Comparison of ENCODE assay signal across 25 cellular contexts in the genomic region with DNA sequence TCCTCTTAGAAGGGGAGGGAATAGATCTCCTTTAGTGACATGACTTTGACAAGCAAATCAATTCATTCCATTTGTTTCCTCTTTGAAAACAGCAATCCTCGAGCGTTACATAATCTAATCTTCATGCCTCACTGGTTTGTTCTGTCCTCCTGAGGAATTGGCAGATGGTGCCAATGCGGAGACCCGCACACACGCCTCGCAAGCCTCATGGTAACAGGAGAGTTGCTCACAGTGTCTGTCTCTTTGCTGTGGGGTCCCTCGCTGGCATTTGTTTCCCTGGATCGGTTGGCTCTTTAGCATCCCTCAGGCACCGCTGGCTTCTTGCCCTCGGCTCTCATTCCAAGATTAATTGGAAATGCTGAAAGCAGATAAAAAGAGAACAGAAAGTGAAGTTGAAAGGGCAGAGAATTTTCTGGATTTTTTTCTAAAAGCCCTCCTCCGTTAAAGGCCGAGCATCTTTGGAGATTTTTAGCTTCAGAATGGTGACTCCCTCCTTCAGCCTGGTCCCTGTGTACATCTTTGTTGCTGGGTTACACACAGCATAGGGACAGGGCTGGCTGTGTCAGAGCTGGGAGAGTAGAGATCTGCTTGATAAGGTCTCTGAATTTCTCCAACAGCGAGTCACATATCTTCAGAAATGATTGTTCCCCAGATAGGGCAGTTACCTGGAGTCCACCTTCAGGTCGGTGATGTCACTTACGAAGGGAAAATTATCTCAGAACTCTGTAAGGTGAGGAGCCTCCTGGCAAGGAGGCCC. TPM values are rescaled to one million over a fixed set of nuclear protein-coding genes. Genes with fewer than 3 reads are reported as not detected.
DNase-seq lines count a peak whose midpoint lies in the region; ATAC-seq and TF ChIP-seq lines count a peak whose summit lies in the region.
"Had no signal": no experiment of that assay in that cellular context is flagged by ENCODE, and none has a peak within 500 bp of the region (broad histone marks: within the 10 kb centered on the region; RNA-seq: fewer than 3 reads in every experiment).

No MANE protein-coding gene starts in this region.

- peaks cover 21% of the 10 kb centered on the region for H3K4me1 Mint-ChIP-seq in glutamatergic neuron (ENCODE audit: low read depth, unreplicated experiment)
- H3K4me1 Mint-ChIP-seq: activated CD4-positive, alpha-beta memory T cell treated with anti-CD3 and anti-CD28 coated beads, Interleukin-2, amount 10 ng/mL, durations not matched to agents 7 days and 5 days; CD4-positive, alpha-beta memory T cell; immature natural killer cell; stimulated activated effector memory CD8-positive, alpha-beta T cell treated with anti-CD3 and anti-CD28 coated beads, Interleukin-12 subunit alpha, Interleukin-12 subunit beta, amount 100 ng/mL, for 72 hours had no signal

- in situ Hi-C loops in GM13977 (cut with MboI; ENCODE audit: low pct_unique_long_range_greater_than_20kb, low sequenced_read_pairs, unreplicated experiment): no loop called here

- intact Hi-C loops in sciatic nerve (cut with DNase I): no loop called here

- TF ChIP-seq CTCF in glutamatergic neuron (IDR thresholded peaks at IDR 0.05; ENCODE audit: partially characterized antibody, unreplicated experiment): no peak
- TF ChIP-seq CTCF in GM13977 (IDR thresholded peaks at IDR 0.05; ENCODE audit: extremely low read depth, insufficient read depth, missing control alignments): no peak

- peaks cover 7% of the 10 kb centered on the region for H3K9me3 Mint-ChIP-seq in glutamatergic neuron (ENCODE audit: unreplicated experiment)
- H3K9me3 Mint-ChIP-seq: activated CD4-positive, alpha-beta memory T cell treated with anti-CD3 and anti-CD28 coated beads, Interleukin-2, amount 10 ng/mL, durations not matched to agents 7 days and 5 days; CD4-positive, alpha-beta memory T cell; immature natural killer cell; stimulated activated effector memory CD8-positive, alpha-beta T cell treated with anti-CD3 and anti-CD28 coated beads, Interleukin-12 subunit alpha, Interleukin-12 subunit beta, amount 100 ng/mL, for 72 hours had no signal

- H3K27ac Mint-ChIP-seq in glutamatergic neuron (ENCODE audit: unreplicated experiment): peak overlapping the region; percentile 84
- H3K27ac Mint-ChIP-seq: activated CD4-positive, alpha-beta memory T cell treated with anti-CD3 and anti-CD28 coated beads, Interleukin-2, amount 10 ng/mL, durations not matched to agents 7 days and 5 days; CD4-positive, alpha-beta memory T cell; immature natural killer cell; stimulated activated effector memory CD8-positive, alpha-beta T cell treated with anti-CD3 and anti-CD28 coated beads, Interleukin-12 subunit alpha, Interleukin-12 subunit beta, amount 100 ng/mL, for 72 hours had no signal

- DNase-seq in NCI-H2171 (lab: John Stamatoyannopoulos, UW) (peak; percentile 79), amygdala (lab: John Stamatoyannopoulos, UW) (peak in 35 of 56 donors; percentile 8 to 73 (median 33)), glutamatergic neuron (peak; percentile 43), sciatic nerve (ENCODE audit: low spot score) (peak; percentile 27), GM13977 (ENCODE audit: low spot score) (no peak)
- DNase-seq in stimulated activated CD4-positive, alpha-beta T cell treated with anti-CD3 and anti-CD28 coated beads, Interleukin-4, amount 100 ng/mL, for 4 hours: no peak
- no peak for DNase-seq in activated CD4-positive, alpha-beta T cell treated with anti-CD3 and anti-CD28 coated beads for 4 hours
- DNase-seq: activated CD4-positive, alpha-beta memory T cell treated with anti-CD3 and anti-CD28 coated beads, Interleukin-2, amount 10 ng/mL, durations not matched to agents 7 days and 5 days; activated CD4-positive, CD25-positive, alpha-beta regulatory T cell; activated gamma-delta T cell treated with Interleukin-2 at 50 U/mL for 16 hours; activated T-cell treated with anti-CD3 and anti-CD28 coated beads for 4 hours; CD4-positive, alpha-beta memory T cell; DMS153; HCEC 1CT; immature natural killer cell; KG1; NCI-H2081; NCI-H510A; psoas muscle; stimulated activated CD4-positive, alpha-beta T cell treated with anti-CD3 and anti-CD28 coated beads, Interleukin-1b, Interleukin-23, amount 100 ng/mL, for 48 hours; T1000 had no signal

- H3K27me3 Mint-ChIP-seq in glutamatergic neuron (ENCODE audit: unreplicated experiment): peaks cover 5% of the 10 kb centered on the region

- H3K36me3 Mint-ChIP-seq in glutamatergic neuron (ENCODE audit: unreplicated experiment): no peaks in the 10 kb centered on the region
- H3K36me3 Mint-ChIP-seq: CD4-positive, alpha-beta memory T cell; immature natural killer cell; stimulated activated effector memory CD8-positive, alpha-beta T cell treated with anti-CD3 and anti-CD28 coated beads, Interleukin-12 subunit alpha, Interleukin-12 subunit beta, amount 100 ng/mL, for 72 hours had no signal

- ATAC-seq in sciatic nerve: no peak
- ATAC-seq: psoas muscle; stimulated activated effector memory CD8-positive, alpha-beta T cell treated with anti-CD3 and anti-CD28 coated beads, Interleukin-12 subunit alpha, Interleukin-12 subunit beta, amount 100 ng/mL, for 72 hours had no signal

- H3K4me3 Mint-ChIP-seq in glutamatergic neuron (ENCODE audit: unreplicated experiment): peak overlapping the region; percentile 60
- H3K4me3 Mint-ChIP-seq: activated CD4-positive, alpha-beta memory T cell treated with anti-CD3 and anti-CD28 coated beads, Interleukin-2, amount 10 ng/mL, durations not matched to agents 7 days and 5 days; CD4-positive, alpha-beta memory T cell; immature natural killer cell; stimulated activated effector memory CD8-positive, alpha-beta T cell treated with anti-CD3 and anti-CD28 coated beads, Interleukin-12 subunit alpha, Interleukin-12 subunit beta, amount 100 ng/mL, for 72 hours had no signal

RNA-seq across cellular contexts. Expression of a gene that starts 10.1 kb away (rescaled TPM):
- total RNA-seq in glutamatergic neuron (ENCODE audit: unreplicated experiment) (0.83 TPM), sciatic nerve (2.3 TPM)
- total RNA-seq: cardiac muscle cell; CD4-positive, alpha-beta memory T cell; fibroblast of villous mesenchyme; HT1080 had no signal

RNA-seq across cellular contexts. Expression of a gene that starts 49.1 kb away (rescaled TPM):
- 29.2 TPM for total RNA-seq in glutamatergic neuron (ENCODE audit: unreplicated experiment)
- 19.9 TPM for total RNA-seq in sciatic nerve

RNA-seq across cellular contexts. Expression of a gene that starts 56.6 kb away (rescaled TPM):
- 50.8 TPM for total RNA-seq in glutamatergic neuron (ENCODE audit: unreplicated experiment)
- total RNA-seq in sciatic nerve: 86.9 TPM

Comparison
In these comparisons a context has a peak if more than half of its experiments do, and no peak if none do; other contexts are left out.
1. DNase-seq: peak in NCI-H2171 (single experiment), amygdala (35 of 56), glutamatergic neuron (single experiment) and sciatic nerve (single experiment); none in stimulated activated CD4-positive, alpha-beta T cell treated with anti-CD3 and anti-CD28 coated beads, Interleukin-4, amount 100 ng/mL, for 4 hours (0 of 2), GM13977 (single experiment) and activated CD4-positive, alpha-beta T cell treated with anti-CD3 and anti-CD28 coated beads for 4 hours (0 of 2).